In genomic region chr14:52366796-52367315, GRCh38 we compare ENCODE assay signal across 28 cellular contexts. TPM values are rescaled to one million over a fixed set of nuclear protein-coding genes. Genes with fewer than 3 reads are reported as not detected.
"Had no signal": no experiment of that assay in that cellular context is flagged by ENCODE, and none has a peak within 500 bp of the region (broad histone marks: within the 10 kb centered on the region; RNA-seq: fewer than 3 reads in every experiment).

No MANE protein-coding gene starts in this region.

- DNase-seq: dorsolateral prefrontal cortex; effector CD4-positive, alpha-beta T cell; foreskin fibroblast; gastrocnemius medialis; head of caudate nucleus; left cardiac atrium; left lung; mesendoderm; midbrain; naive thymus-derived CD8-positive, alpha-beta T cell; nephron progenitor cell; nucleus accumbens; right cardiac atrium; sigmoid colon; small intestine; stimulated activated CD4-positive, alpha-beta T cell treated with anti-CD3 and anti-CD28 coated beads, Interleukin-12 subunit alpha, Interleukin-12 subunit beta, amount 100 ng/mL, for 4 hours; stimulated activated CD4-positive, alpha-beta T cell treated with anti-CD3 and anti-CD28 coated beads, Interleukin-1b, Interleukin-23, amount 100 ng/mL, for 48 hours; stimulated activated CD4-positive, alpha-beta T cell treated with anti-CD3 and anti-CD28 coated beads, Interleukin-4, amount 100 ng/mL, for 1 hour; stimulated activated CD8-positive, alpha-beta memory T cell treated with anti-CD3 and anti-CD28 coated beads, Interleukin-4, amount 100 ng/mL, for 48 hours; stimulated activated naive CD4-positive, alpha-beta T cell; stimulated activated naive CD8-positive, alpha-beta T cell treated with anti-CD3 and anti-CD28 coated beads, Interleukin-15, amount 100 ng/mL, for 72 hours; thyroid gland; uterus had no signal

- H3K4me1 ChIP-seq: gastrocnemius medialis, prostate gland, thyroid gland had no signal

- H3K4me3 ChIP-seq: dorsolateral prefrontal cortex, gastrocnemius medialis, left lung, prostate gland, sigmoid colon, thyroid gland, uterus had no signal

- H3K27me3 Mint-ChIP-seq: naive thymus-derived CD8-positive, alpha-beta T cell; stimulated activated naive CD8-positive, alpha-beta T cell treated with anti-CD3 and anti-CD28 coated beads, Interleukin-15, amount 100 ng/mL, for 72 hours; type B pancreatic cell had no signal

- H3K27ac Mint-ChIP-seq: naive thymus-derived CD8-positive, alpha-beta T cell; nephron progenitor cell; stimulated activated naive CD8-positive, alpha-beta T cell treated with anti-CD3 and anti-CD28 coated beads, Interleukin-15, amount 100 ng/mL, for 72 hours; type B pancreatic cell had no signal

- H3K9me3 ChIP-seq: gastrocnemius medialis, left lung, prostate gland, sigmoid colon, thyroid gland, uterus had no signal

- H3K4me1 Mint-ChIP-seq: stimulated activated naive CD8-positive, alpha-beta T cell treated with anti-CD3 and anti-CD28 coated beads, Interleukin-15, amount 100 ng/mL, for 72 hours had no signal

- H3K36me3 ChIP-seq: gastrocnemius medialis, left lung, prostate gland, sigmoid colon, thyroid gland, uterus had no signal

- H3K4me3 Mint-ChIP-seq: naive thymus-derived CD8-positive, alpha-beta T cell; nephron progenitor cell; stimulated activated naive CD8-positive, alpha-beta T cell treated with anti-CD3 and anti-CD28 coated beads, Interleukin-15, amount 100 ng/mL, for 72 hours; type B pancreatic cell had no signal

- H3K36me3 Mint-ChIP-seq: naive thymus-derived CD8-positive, alpha-beta T cell; type B pancreatic cell had no signal

- ATAC-seq: gastrocnemius medialis; left cardiac atrium; left lung; naive thymus-derived CD8-positive, alpha-beta T cell; right cardiac atrium; stimulated activated naive CD8-positive, alpha-beta T cell treated with anti-CD3 and anti-CD28 coated beads, Interleukin-15, amount 100 ng/mL, for 72 hours had no signal

- H3K27ac ChIP-seq: dorsolateral prefrontal cortex, gastrocnemius medialis, left lung, prostate gland, sigmoid colon, thyroid gland, uterus had no signal

- FAIRE-seq: colon, small intestine had no signal

- H3K9me3 Mint-ChIP-seq: naive thymus-derived CD8-positive, alpha-beta T cell; nephron progenitor cell; type B pancreatic cell had no signal

- H3K27me3 ChIP-seq: dorsolateral prefrontal cortex, gastrocnemius medialis, left lung, sigmoid colon, thyroid gland, uterus had no signal

RNA-seq across cellular contexts. Expression of gene PTGER2, which starts 52.7 kb away (rescaled TPM):
- total RNA-seq: lung microvascular endothelial cell, temporal lobe had no signal
